ENCODE assay signal across 20 cellular contexts in the genomic region with DNA sequence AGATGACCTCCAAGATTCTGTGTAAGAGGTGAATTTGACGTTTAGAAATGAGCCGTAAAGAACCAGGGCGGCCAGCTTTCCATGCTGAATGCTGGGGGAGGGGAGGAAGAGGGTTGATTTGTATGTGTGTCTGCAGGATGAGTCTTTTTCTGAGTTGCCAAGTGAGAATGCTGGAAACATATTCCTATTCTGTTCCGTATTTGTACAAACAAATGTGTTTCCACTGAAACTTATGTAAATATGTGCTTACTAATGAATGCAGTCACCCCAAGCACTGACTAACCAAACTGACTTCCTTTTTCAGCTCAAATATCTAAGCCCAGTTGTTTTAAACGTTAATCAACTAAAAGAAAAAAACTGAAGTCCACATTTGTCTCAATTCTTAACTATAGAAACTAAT.
DNase-seq lines count a peak whose midpoint lies in the region; ATAC-seq, FAIRE-seq and TF ChIP-seq lines count a peak whose summit lies in the region.
"Had no signal": no experiment of that assay in that cellular context is flagged by ENCODE, and none has a peak within 500 bp of the region (broad histone marks: within the 10 kb centered on the region; RNA-seq: fewer than 3 reads in every experiment).

No MANE protein-coding gene starts in this region.

- 50 to 62% methylated on average over 5 of the region's 5 CpGs for WGBS in thyroid gland, 2 donors

- H3K27me3 ChIP-seq in parathyroid adenoma (ENCODE audit: control insufficient read depth, insufficient read depth, low read length): no peaks in the 10 kb centered on the region
- no peaks in the 10 kb centered on the region for H3K27me3 ChIP-seq in thyroid gland
- H3K27me3 ChIP-seq: brain microvascular endothelial cell, left lung, suprapubic skin had no signal

- H3K9ac ChIP-seq in parathyroid adenoma: no peak overlapping the region

- H3K4me3 ChIP-seq in fibroblast of mammary gland (ENCODE audit: control insufficient read depth, low read depth, low read length) (no peak overlapping the region), parathyroid adenoma (ENCODE audit: low read depth, low read length) (no peak overlapping the region), thyroid gland (replicated peaks in 1 of 3) (no peak overlapping the region)
- H3K4me3 ChIP-seq: HAP-1, left lung, suprapubic skin had no signal

- H3K4me1 ChIP-seq in parathyroid adenoma (no peaks in the 10 kb centered on the region), thyroid gland (no peaks in the 10 kb centered on the region)

- no peak for TF ChIP-seq POLR2A in thyroid gland (IDR thresholded peaks at IDR 0.05)

- H3K36me3 ChIP-seq in parathyroid adenoma (ENCODE audit: control insufficient read depth, insufficient read depth, low read length) (no peaks in the 10 kb centered on the region), thyroid gland (no peaks in the 10 kb centered on the region)
- H3K36me3 ChIP-seq: brain microvascular endothelial cell, HAP-1, left lung, suprapubic skin had no signal

- TF ChIP-seq CTCF in fibroblast of mammary gland (conservative IDR thresholded peaks at IDR 0.05; ENCODE audit: control insufficient read depth, insufficient read depth, low read depth, low read length) (no peak), parathyroid adenoma (IDR thresholded peaks at IDR 0.05) (no peak), thyroid gland (IDR thresholded peaks at IDR 0.05) (no peak)

- no peaks in the 10 kb centered on the region for H3K9me3 ChIP-seq in parathyroid adenoma (ENCODE audit: control insufficient read depth, low read length)
- H3K9me3 ChIP-seq in thyroid gland: no peaks in the 10 kb centered on the region
- H3K9me3 ChIP-seq: left lung, suprapubic skin had no signal

- no peaks in the 10 kb centered on the region for H3K79me2 ChIP-seq in parathyroid adenoma

- intact Hi-C loops in thyroid gland (cut with DNase I): no loop called here

- FAIRE-seq in HTR-8/SVneo (lab: Jason Lieb, UNC): no peak

- H2AFZ ChIP-seq in parathyroid adenoma: peak overlapping the region; percentile 5

- ATAC-seq in GM19395 (IDR thresholded peaks at IDR 0.05; ENCODE audit: unreplicated experiment): no peak
- ATAC-seq: activated CD4-positive, CD25-positive, alpha-beta regulatory T cell treated with anti-CD3 and anti-CD28 coated beads, Interleukin-2, amount 50 U/mL, for 24 hours had no signal

- DNase-seq in EL (peak; percentile 56), NCI-H526 treated with DMSO at 0.1 percent for 48 hours (lab: John Stamatoyannopoulos, UW) (peak; percentile 51), fibroblast of mammary gland (ENCODE audit: low read depth) (peak; percentile 20), GOT3 (lab: John Stamatoyannopoulos, UW) (no peak), thyroid gland (no peak), HTR-8/SVneo (ENCODE audit: insufficient read length, low spot score) (no peak)
- DNase-seq: activated naive CD8-positive, alpha-beta T cell treated with anti-CD3 and anti-CD28 coated beads for 36 hours; brain microvascular endothelial cell; C1 segment of cervical spinal cord; cortex of kidney; NCI-H2029 treated with DMSO at 0.1 percent for 48 hours; NCI-H524 treated with DMSO at 0.1 percent for 48 hours; stimulated activated CD8-positive, alpha-beta memory T cell treated with anti-CD3 and anti-CD28 coated beads, Interleukin-4, amount 100 ng/mL, for 48 hours; T-helper 9 cell had no signal

- H3K4me2 ChIP-seq in parathyroid adenoma (ENCODE audit: low read length): peak overlapping the region; percentile 23

- H3K27ac ChIP-seq in parathyroid adenoma: no peak overlapping the region
- H3K27ac ChIP-seq in thyroid gland: no peak overlapping the region
- H3K27ac ChIP-seq: brain microvascular endothelial cell, suprapubic skin had no signal

Comparison
In these comparisons a context has a peak if more than half of its experiments do, and no peak if none do; other contexts are left out.
1. DNase-seq: peak in EL (single experiment), NCI-H526 treated with DMSO at 0.1 percent for 48 hours (single experiment) and fibroblast of mammary gland (single experiment); none in GOT3 (single experiment), thyroid gland (0 of 2) and HTR-8/SVneo (single experiment).